1 cellular context compared by ENCODE assay signal in the genomic region with DNA sequence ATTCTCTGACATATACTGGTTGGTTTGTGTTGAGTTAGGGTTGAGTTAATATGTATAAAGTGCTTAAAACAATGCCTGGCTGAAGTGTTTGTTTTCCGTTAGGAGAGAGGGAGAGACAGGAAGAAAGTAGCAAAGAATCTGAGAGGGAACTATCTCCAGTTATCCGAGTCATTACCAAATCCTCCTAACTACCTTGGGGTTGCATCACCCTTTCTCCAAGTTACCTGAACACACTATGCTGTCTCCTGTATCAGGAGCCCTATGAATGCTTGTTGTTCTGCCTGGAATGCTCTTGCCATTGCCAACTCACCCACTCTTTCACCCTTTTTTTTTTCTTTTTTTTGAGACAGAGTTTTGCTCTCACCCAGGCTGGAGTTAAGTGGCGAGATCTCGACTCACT.
TF ChIP-seq lines count a peak whose summit lies in the region.

No MANE protein-coding gene starts in this region.

TF ChIP-seq in GM23338, 12 proteins besides CTCF, POLR2A, EP300 and RAD21:
- TF ChIP-seq, protein P1, sequence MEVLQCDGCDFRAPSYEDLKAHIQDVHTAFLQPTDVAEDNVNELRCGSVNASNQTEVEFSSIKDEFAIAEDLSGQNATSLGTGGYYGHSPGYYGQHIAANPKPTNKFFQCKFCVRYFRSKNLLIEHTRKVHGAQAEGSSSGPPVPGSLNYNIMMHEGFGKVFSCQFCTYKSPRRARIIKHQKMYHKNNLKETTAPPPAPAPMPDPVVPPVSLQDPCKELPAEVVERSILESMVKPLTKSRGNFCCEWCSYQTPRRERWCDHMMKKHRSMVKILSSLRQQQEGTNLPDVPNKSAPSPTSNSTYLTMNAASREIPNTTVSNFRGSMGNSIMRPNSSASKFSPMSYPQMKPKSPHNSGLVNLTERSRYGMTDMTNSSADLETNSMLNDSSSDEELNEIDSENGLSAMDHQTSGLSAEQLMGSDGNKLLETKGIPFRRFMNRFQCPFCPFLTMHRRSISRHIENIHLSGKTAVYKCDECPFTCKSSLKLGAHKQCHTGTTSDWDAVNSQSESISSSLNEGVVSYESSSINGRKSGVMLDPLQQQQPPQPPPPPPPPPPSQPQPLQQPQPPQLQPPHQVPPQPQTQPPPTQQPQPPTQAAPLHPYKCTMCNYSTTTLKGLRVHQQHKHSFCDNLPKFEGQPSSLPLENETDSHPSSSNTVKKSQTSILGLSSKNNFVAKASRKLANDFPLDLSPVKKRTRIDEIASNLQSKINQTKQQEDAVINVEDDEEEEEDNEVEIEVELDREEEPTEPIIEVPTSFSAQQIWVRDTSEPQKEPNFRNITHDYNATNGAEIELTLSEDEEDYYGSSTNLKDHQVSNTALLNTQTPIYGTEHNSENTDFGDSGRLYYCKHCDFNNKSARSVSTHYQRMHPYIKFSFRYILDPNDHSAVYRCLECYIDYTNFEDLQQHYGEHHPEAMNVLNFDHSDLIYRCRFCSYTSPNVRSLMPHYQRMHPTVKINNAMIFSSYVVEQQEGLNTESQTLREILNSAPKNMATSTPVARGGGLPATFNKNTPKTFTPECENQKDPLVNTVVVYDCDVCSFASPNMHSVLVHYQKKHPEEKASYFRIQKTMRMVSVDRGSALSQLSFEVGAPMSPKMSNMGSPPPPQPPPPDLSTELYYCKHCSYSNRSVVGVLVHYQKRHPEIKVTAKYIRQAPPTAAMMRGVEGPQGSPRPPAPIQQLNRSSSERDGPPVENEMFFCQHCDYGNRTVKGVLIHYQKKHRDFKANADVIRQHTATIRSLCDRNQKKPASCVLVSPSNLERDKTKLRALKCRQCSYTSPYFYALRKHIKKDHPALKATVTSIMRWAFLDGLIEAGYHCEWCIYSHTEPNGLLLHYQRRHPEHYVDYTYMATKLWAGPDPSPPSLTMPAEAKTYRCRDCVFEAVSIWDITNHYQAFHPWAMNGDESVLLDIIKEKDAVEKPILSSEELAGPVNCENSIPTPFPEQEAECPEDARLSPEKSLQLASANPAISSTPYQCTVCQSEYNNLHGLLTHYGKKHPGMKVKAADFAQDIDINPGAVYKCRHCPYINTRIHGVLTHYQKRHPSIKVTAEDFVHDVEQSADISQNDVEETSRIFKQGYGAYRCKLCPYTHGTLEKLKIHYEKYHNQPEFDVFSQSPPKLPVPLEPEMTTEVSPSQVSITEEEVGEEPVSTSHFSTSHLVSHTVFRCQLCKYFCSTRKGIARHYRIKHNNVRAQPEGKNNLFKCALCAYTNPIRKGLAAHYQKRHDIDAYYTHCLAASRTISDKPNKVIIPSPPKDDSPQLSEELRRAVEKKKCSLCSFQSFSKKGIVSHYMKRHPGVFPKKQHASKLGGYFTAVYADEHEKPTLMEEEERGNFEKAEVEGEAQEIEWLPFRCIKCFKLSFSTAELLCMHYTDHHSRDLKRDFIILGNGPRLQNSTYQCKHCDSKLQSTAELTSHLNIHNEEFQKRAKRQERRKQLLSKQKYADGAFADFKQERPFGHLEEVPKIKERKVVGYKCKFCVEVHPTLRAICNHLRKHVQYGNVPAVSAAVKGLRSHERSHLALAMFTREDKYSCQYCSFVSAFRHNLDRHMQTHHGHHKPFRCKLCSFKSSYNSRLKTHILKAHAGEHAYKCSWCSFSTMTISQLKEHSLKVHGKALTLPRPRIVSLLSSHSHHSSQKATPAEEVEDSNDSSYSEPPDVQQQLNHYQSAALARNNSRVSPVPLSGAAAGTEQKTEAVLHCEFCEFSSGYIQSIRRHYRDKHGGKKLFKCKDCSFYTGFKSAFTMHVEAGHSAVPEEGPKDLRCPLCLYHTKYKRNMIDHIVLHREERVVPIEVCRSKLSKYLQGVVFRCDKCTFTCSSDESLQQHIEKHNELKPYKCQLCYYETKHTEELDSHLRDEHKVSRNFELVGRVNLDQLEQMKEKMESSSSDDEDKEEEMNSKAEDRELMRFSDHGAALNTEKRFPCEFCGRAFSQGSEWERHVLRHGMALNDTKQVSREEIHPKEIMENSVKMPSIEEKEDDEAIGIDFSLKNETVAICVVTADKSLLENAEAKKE (CRISPR knock-in tag; IDR thresholded peaks at IDR 0.05) = 0 out of 2 replicates have a peak, but pooled peaks have one; percentile 19
- TF ChIP-seq NANOG (IDR thresholded peaks at IDR 0.05; ENCODE audit: borderline replicate concordance) = no peak
